20 cellular contexts compared by ENCODE assay signal in the genomic region with DNA sequence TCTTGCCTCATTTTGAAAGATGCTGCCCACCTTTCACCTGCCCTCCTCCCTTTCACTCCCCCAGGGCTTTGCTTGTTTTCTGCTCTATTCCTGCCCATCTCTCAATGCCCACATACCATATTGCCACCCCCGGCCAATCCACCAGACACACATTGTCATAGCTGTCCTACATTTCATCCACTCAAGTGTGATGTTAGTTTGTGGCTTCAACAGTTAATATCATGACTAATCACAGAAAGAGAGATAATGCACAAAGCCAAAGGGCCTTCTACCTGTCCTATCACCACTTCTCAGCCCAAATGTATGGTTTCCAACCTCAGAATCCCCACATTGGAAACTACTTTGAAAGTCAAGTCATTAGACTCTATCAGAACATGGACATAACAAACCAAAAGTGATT.
"Had no signal": no experiment of that assay in that cellular context is flagged by ENCODE, and none has a peak within 500 bp of the region (broad histone marks: within the 10 kb centered on the region; RNA-seq: fewer than 3 reads in every experiment).

No MANE protein-coding gene starts in this region.

- H3K27me3 ChIP-seq: foreskin keratinocyte, sigmoid colon, suprapubic skin, transverse colon, vagina had no signal

- H3K27ac ChIP-seq: epithelial cell of prostate, foreskin keratinocyte, lower lobe of right lung, sigmoid colon, suprapubic skin, transverse colon, vagina had no signal

- H3K4me3 Mint-ChIP-seq: activated CD4-positive, alpha-beta T cell treated with anti-CD3 and anti-CD28 coated beads, Interleukin-2, amount 10 ng/mL, durations not matched to agents 7 days and 5 days; brain; endodermal cell; natural killer cell treated with Interleukin-12 subunit alpha and Interleukin-12 subunit beta and Interleukin-15 and Interleukin-18, amount 100 ng/mL, for 72 hours; T-cell had no signal

- H3K4me3 ChIP-seq: lower lobe of right lung, sigmoid colon, suprapubic skin, transverse colon, vagina had no signal

- H3K9me3 ChIP-seq: suprapubic skin had no signal

- H3K27ac Mint-ChIP-seq: activated CD4-positive, alpha-beta T cell treated with anti-CD3 and anti-CD28 coated beads, Interleukin-2, amount 10 ng/mL, durations not matched to agents 7 days and 5 days; brain; endodermal cell; natural killer cell treated with Interleukin-12 subunit alpha and Interleukin-12 subunit beta and Interleukin-15 and Interleukin-18, amount 100 ng/mL, for 72 hours; T-cell had no signal

- H3K36me3 ChIP-seq: lower lobe of right lung, sigmoid colon, suprapubic skin, transverse colon, vagina had no signal

- DNase-seq: activated CD4-positive, alpha-beta T cell treated with anti-CD3 and anti-CD28 coated beads, Interleukin-2, amount 10 ng/mL, durations not matched to agents 7 days and 5 days; activated CD4-positive, CD25-positive, alpha-beta regulatory T cell; activated gamma-delta T cell treated with Interleukin-2 at 50 U/mL for 16 hours; anterior cingulate cortex; central memory CD4-positive, alpha-beta T cell; endodermal cell; foreskin keratinocyte; hippocampal formation; left colon; lower lobe of right lung; sigmoid colon; stimulated activated CD4-positive, alpha-beta T cell treated with anti-CD3 and anti-CD28 coated beads, Interleukin-4, amount 100 ng/mL, for 4 hours; stimulated activated naive CD4-positive, alpha-beta T cell treated with Interleukin-2 at 50 U/mL for 16 hours; T-cell; transverse colon had no signal

- ATAC-seq: foreskin keratinocyte; left colon; natural killer cell treated with Interleukin-12 subunit alpha and Interleukin-12 subunit beta and Interleukin-15 and Interleukin-18, amount 100 ng/mL, for 72 hours; T-cell had no signal

- H3K27me3 Mint-ChIP-seq: natural killer cell treated with Interleukin-12 subunit alpha and Interleukin-12 subunit beta and Interleukin-15 and Interleukin-18, amount 100 ng/mL, for 72 hours; T-cell had no signal
